In genomic region chr20:3752386-3752759, GRCh38 we compare ENCODE assay signal across 9 cellular contexts. TPM values are rescaled to one million over a fixed set of nuclear protein-coding genes. Genes with fewer than 3 reads are reported as not detected.
DNase-seq lines count a peak whose midpoint lies in the region; TF ChIP-seq lines count a peak whose summit lies in the region.
"Had no signal": no experiment of that assay in that cellular context is flagged by ENCODE, and none has a peak within 500 bp of the region (broad histone marks: within the 10 kb centered on the region; RNA-seq: fewer than 3 reads in every experiment).

No MANE protein-coding gene starts in this region.

- H3K27me3 ChIP-seq in dorsolateral prefrontal cortex: peaks cover 0 to 25% (median 3%) of the 10 kb centered on the region in 45 donors
- peaks cover 0 to 8% of the 10 kb centered on the region in 2 donors for H3K27me3 ChIP-seq in tibial nerve

- peaks cover 26% of the 10 kb centered on the region for H3K27me3 Mint-ChIP-seq in activated naive CD4-positive, alpha-beta T cell treated with anti-CD3 and anti-CD28 coated beads, Interleukin-2, amount 10 ng/mL, durations not matched to agents 7 days and 5 days
- H3K27me3 Mint-ChIP-seq in mesothelial cell of epicardium (ENCODE audit: low read depth): peaks cover 50% of the 10 kb centered on the region

- TF ChIP-seq POLR2A in tibial nerve (IDR thresholded peaks at IDR 0.05): no peak

- H3K9me3 ChIP-seq in tibial nerve: no peaks in the 10 kb centered on the region
- H3K9me3 ChIP-seq: neutrophil had no signal

- peaks cover 15% of the 10 kb centered on the region for H3K4me1 Mint-ChIP-seq in activated naive CD4-positive, alpha-beta T cell treated with anti-CD3 and anti-CD28 coated beads, Interleukin-2, amount 10 ng/mL, durations not matched to agents 7 days and 5 days
- H3K4me1 Mint-ChIP-seq in mesothelial cell of epicardium: peaks cover 4% of the 10 kb centered on the region

- no peaks in the 10 kb centered on the region for H3K9me3 Mint-ChIP-seq in activated naive CD4-positive, alpha-beta T cell treated with anti-CD3 and anti-CD28 coated beads, Interleukin-2, amount 10 ng/mL, durations not matched to agents 7 days and 5 days
- H3K9me3 Mint-ChIP-seq in mesothelial cell of epicardium: no peaks in the 10 kb centered on the region

- no peak for TF ChIP-seq EP300 in tibial nerve (IDR thresholded peaks at IDR 0.05)

- TF ChIP-seq CTCF in dorsolateral prefrontal cortex (IDR thresholded peaks at IDR 0.05 in 54 of 56, conservative IDR thresholded peaks at IDR 0.05 in 2 of 56; ENCODE audit: low read depth in 1 of 56, partially characterized antibody in 56 of 56): no peak
- no peak for TF ChIP-seq CTCF in mesothelial cell of epicardium (IDR thresholded peaks at IDR 0.05; ENCODE audit: unreplicated experiment)
- TF ChIP-seq CTCF in tibial nerve (IDR thresholded peaks at IDR 0.05): no peak

- intact Hi-C loops in dorsolateral prefrontal cortex (cut with DNase I): loop anchor here in 1 of 2 donors (10.0 kb wide), 1 partner anchor 322 kb away; no protein-coding TSS in a partner anchor

- H3K4me1 ChIP-seq in tibial nerve: peaks cover 0 to 69% (median 16%) of the 10 kb centered on the region in 4 donors

- no peaks in the 10 kb centered on the region for H3K36me3 Mint-ChIP-seq in activated naive CD4-positive, alpha-beta T cell treated with anti-CD3 and anti-CD28 coated beads, Interleukin-2, amount 10 ng/mL, durations not matched to agents 7 days and 5 days
- H3K36me3 Mint-ChIP-seq in mesothelial cell of epicardium: peaks cover 2% of the 10 kb centered on the region

- H3K4me3 ChIP-seq in dorsolateral prefrontal cortex (peak overlapping the region in 46 of 59 donors; percentile 26 to 64 (median 50)), tibial nerve (peak overlapping the region in 3 of 4 donors; percentile 33 to 50 (median 40))

- no peak overlapping the region for H3K27ac Mint-ChIP-seq in activated naive CD4-positive, alpha-beta T cell treated with anti-CD3 and anti-CD28 coated beads, Interleukin-2, amount 10 ng/mL, durations not matched to agents 7 days and 5 days
- H3K27ac Mint-ChIP-seq in mesothelial cell of epicardium: no peak overlapping the region

- WGBS in tibial nerve, 2 donors: 40 to 43% methylated on average over 13 of the region's 13 CpGs

- H3K4me3 Mint-ChIP-seq in activated naive CD4-positive, alpha-beta T cell treated with anti-CD3 and anti-CD28 coated beads, Interleukin-2, amount 10 ng/mL, durations not matched to agents 7 days and 5 days: peak overlapping the region; percentile 60
- peak overlapping the region; percentile 31 for H3K4me3 Mint-ChIP-seq in mesothelial cell of epicardium

- H3K27ac ChIP-seq in dorsolateral prefrontal cortex (no peak overlapping the region), tibial nerve (peak overlapping the region in 2 of 4 donors; percentile 12 to 15)
- H3K27ac ChIP-seq: neutrophil had no signal

- no peak for DNase-seq in activated naive CD4-positive, alpha-beta T cell treated with anti-CD3 and anti-CD28 coated beads, Interleukin-2, amount 10 ng/mL, durations not matched to agents 7 days and 5 days
- DNase-seq in activated naive CD4-positive, alpha-beta T cell treated with anti-CD3 and anti-CD28 coated beads, Interleukin-2, amount 50 U/mL, for 16 hours: no peak
- DNase-seq in dorsolateral prefrontal cortex (no peak), mesothelial cell of epicardium (ENCODE audit: low spot score in 2 of 2, unreplicated experiment in 2 of 2) (no peak), tibial nerve (ENCODE audit: low spot score in 2 of 2) (no peak), cerebellar cortex (ENCODE audit: low spot score) (no peak), dermis blood vessel endothelial cell (no peak), NCI-H446 (lab: John Stamatoyannopoulos, UW) (no peak)

- peaks cover 0 to 54% (median 0%) of the 10 kb centered on the region in 3 donors for H3K36me3 ChIP-seq in tibial nerve

- CTCF ChIA-PET in activated naive CD4-positive, alpha-beta T cell treated with anti-CD3 and anti-CD28 coated beads, Interleukin-2, amount 10 ng/mL, durations not matched to agents 7 days and 5 days (lab: Charles Lee): interaction anchor here (0.8 to 4.1 kb wide), 12 partner anchors 9 to 103 kb away, joined by 3 to 30 read pairs (median 4); partner anchors contain the start of genes ADISSP, CENPB and SPEF1

RNA-seq across cellular contexts. Expression of gene ADISSP, which starts 15.2 kb away (rescaled TPM):
- total RNA-seq in dorsolateral prefrontal cortex (10 to 100 TPM; 19.0 to 45.5 (median 31.1) TPM), mesothelial cell of epicardium (24.3 to 26.5 TPM (median 24.9 TPM) in 3 replicates), tibial nerve (10 to 100 TPM; 14.4 to 32.4 (median 22.2) TPM), dermis blood vessel endothelial cell (12.1 and 34.7 TPM in 2 replicates)

RNA-seq across cellular contexts. Expression of gene HSPA12B, which starts 19.9 kb away (rescaled TPM):
- 10 to 100 TPM in 1 of 120 experiments, 1 to 10 TPM in 119; 1.5 to 11.0 (median 4.9) TPM for total RNA-seq in dorsolateral prefrontal cortex
- 11.5 to 13.0 TPM (median 12.0 TPM) in 3 replicates for total RNA-seq in mesothelial cell of epicardium
- total RNA-seq in tibial nerve: 10 to 100 TPM; 12.7 to 30.9 (median 18.7) TPM
- 15.1 and 16.7 TPM in 2 replicates for total RNA-seq in dermis blood vessel endothelial cell

RNA-seq across cellular contexts. Expression of gene SPEF1, which starts 28.9 kb away (rescaled TPM):
- total RNA-seq in dorsolateral prefrontal cortex: 10 to 100 TPM in 3 of 120 experiments, 1 to 10 TPM in 117; 2.0 to 11.0 (median 5.3) TPM
- total RNA-seq in mesothelial cell of epicardium: 0.27 to 0.40 TPM (median 0.34 TPM) in 3 replicates
- total RNA-seq in tibial nerve: 1 to 10 TPM in 2 of 4 donors, not detected in 2; 1.1 to 1.8 TPM
- total RNA-seq in dermis blood vessel endothelial cell: 0.05 TPM in 1 of 2 replicates, not detected in the other

RNA-seq across cellular contexts. Expression of gene CENPB, which starts 34.2 kb away (rescaled TPM):
- 100 to 1,000 TPM in 20 of 120 experiments, 10 to 100 TPM in 100; 53.5 to 178 (median 74.0) TPM for total RNA-seq in dorsolateral prefrontal cortex
- total RNA-seq in mesothelial cell of epicardium: 63.0 to 64.2 TPM (median 63.0 TPM) in 3 replicates
- 100 to 1,000 TPM in 2 of 4 donors, 10 to 100 TPM in 2; 72.8 to 109 (median 100) TPM for total RNA-seq in tibial nerve
- 115 and 124 TPM in 2 replicates for total RNA-seq in dermis blood vessel endothelial cell

RNA-seq across cellular contexts. Expression of gene SIGLEC1, which starts 40.0 kb away (rescaled TPM):
- total RNA-seq in dorsolateral prefrontal cortex: 10 to 100 TPM in 3 of 120 experiments, 1 to 10 TPM in 78, under 1 TPM in 39; 0.16 to 15.1 (median 1.2) TPM
- 0.04 TPM in 1 of 3 replicates, not detected in the others for total RNA-seq in mesothelial cell of epicardium
- total RNA-seq in tibial nerve: 10 to 100 TPM in 3 of 4 donors, 1 to 10 TPM in 1; 5.2 to 33.9 (median 13.1) TPM
- not detected in 2 replicates for total RNA-seq in dermis blood vessel endothelial cell
